In genomic region chr4:150418757-150419410, GRCh38 we compare ENCODE assay signal across 25 cellular contexts.
DNase-seq lines count a peak whose midpoint lies in the region; ATAC-seq, FAIRE-seq and TF ChIP-seq lines count a peak whose summit lies in the region.
"Had no signal": no experiment of that assay in that cellular context is flagged by ENCODE, and none has a peak within 500 bp of the region (broad histone marks: within the 10 kb centered on the region; RNA-seq: fewer than 3 reads in every experiment).

No MANE protein-coding gene starts in this region.

- H3K9me3 Mint-ChIP-seq in neural progenitor cell (no peaks in the 10 kb centered on the region), endodermal cell (no peaks in the 10 kb centered on the region)
- H3K9me3 Mint-ChIP-seq: CD4-positive, CD25-positive, alpha-beta regulatory T cell had no signal

- H3K27me3 ChIP-seq in IMR-90 (ENCODE audit: control insufficient read depth, insufficient read depth, low read length), result no peaks in the 10 kb centered on the region
- no peaks in the 10 kb centered on the region for H3K27me3 ChIP-seq in H1 (replicated peaks in 1 of 4; ENCODE audit: control insufficient read depth in 3 of 4, extremely low read depth in 1 of 4, insufficient read depth in 3 of 4, low read length in 3 of 4)
- H3K27me3 ChIP-seq in neural progenitor cell, result no peaks in the 10 kb centered on the region
- H3K27me3 ChIP-seq in endodermal cell (ENCODE audit: control insufficient read depth, insufficient read depth, low read length, poor library complexity, severe bottlenecking), result no peaks in the 10 kb centered on the region
- no peaks in the 10 kb centered on the region for H3K27me3 ChIP-seq in foreskin keratinocyte
- H3K27me3 ChIP-seq in gastroesophageal sphincter, result no peaks in the 10 kb centered on the region
- H3K27me3 ChIP-seq: BLaER1 had no signal

- H3K36me3 Mint-ChIP-seq in neural progenitor cell, result peaks cover 7% of the 10 kb centered on the region
- H3K36me3 Mint-ChIP-seq in endodermal cell (ENCODE audit: low read depth), result peaks cover 10% of the 10 kb centered on the region

- dilution Hi-C loops in IMR-90 (cut with HindIII; ENCODE audit: low sequenced_read_pairs, unreplicated experiment), result no loop called here

- H4K20me1 ChIP-seq in IMR-90 (ENCODE audit: insufficient read depth, low read length) (no peaks in the 10 kb centered on the region), H1 (replicated peaks in 1 of 2; ENCODE audit: control insufficient read depth in 1 of 2, insufficient read depth in 2 of 2, low read length in 2 of 2) (no peaks in the 10 kb centered on the region), neural progenitor cell (ENCODE audit: low read depth) (no peaks in the 10 kb centered on the region)
- H4K20me1 ChIP-seq: BLaER1 had no signal

- TF ChIP-seq EP300 in A549 (IDR thresholded peaks at IDR 0.05) (no peak), H1 (IDR thresholded peaks at IDR 0.05; ENCODE audit: borderline replicate concordance in 1 of 2, low read depth in 2 of 2, low read length in 2 of 2) (no peak), gastroesophageal sphincter (IDR thresholded peaks at IDR 0.05) (no peak)

- peaks cover 11% of the 10 kb centered on the region for H3F3A ChIP-seq in neural progenitor cell (ENCODE audit: low read depth)

- no peak overlapping the region for H3K9ac ChIP-seq in IMR-90 (ENCODE audit: low read depth, low read length)
- no peak overlapping the region for H3K9ac ChIP-seq in H1 (replicated peaks in 1 of 4; ENCODE audit: extremely low read depth in 1 of 4, low read depth in 3 of 4, low read length in 3 of 4)
- no peak overlapping the region for H3K9ac ChIP-seq in neural progenitor cell
- H3K9ac ChIP-seq in endodermal cell (ENCODE audit: extremely low read depth, low read length, poor library complexity, severe bottlenecking), result no peak overlapping the region
- H3K9ac ChIP-seq: BLaER1 had no signal

- H2BK120ac ChIP-seq in IMR-90 (ENCODE audit: low read depth, low read length) (no peak overlapping the region), H1 (replicated peaks; ENCODE audit: low read depth, low read length) (no peak overlapping the region)

- H2BK12ac ChIP-seq in H1 (ENCODE audit: low read depth, low read length), result no peak overlapping the region

- H3K23ac ChIP-seq in IMR-90 (ENCODE audit: low read depth, low read length), result no peak overlapping the region
- H3K23ac ChIP-seq in H1 (ENCODE audit: insufficient read length), result no peak overlapping the region

- H2BK20ac ChIP-seq in IMR-90 (ENCODE audit: low read depth, low read length), result no peak overlapping the region
- no peak overlapping the region for H2BK20ac ChIP-seq in H1 (ENCODE audit: low read length)

- H3K4ac ChIP-seq in IMR-90 (ENCODE audit: low read depth, low read length) (no peak overlapping the region), H1 (replicated peaks; ENCODE audit: insufficient read length, low read depth, low read length) (no peak overlapping the region)

- H3K4me3 ChIP-seq in A549, result no peak overlapping the region
- no peak overlapping the region for H3K4me3 ChIP-seq in IMR-90 (ENCODE audit: insufficient read depth, low read depth, low read length)
- H3K4me3 ChIP-seq in H1 (ENCODE audit: extremely low read depth in 1 of 4, insufficient read depth in 2 of 4, low read depth in 3 of 4, low read length in 4 of 4), result no peak overlapping the region
- H3K4me3 ChIP-seq in neural progenitor cell, result no peak overlapping the region
- no peak overlapping the region for H3K4me3 ChIP-seq in endodermal cell (ENCODE audit: low read length)
- H3K4me3 ChIP-seq in gastroesophageal sphincter, result no peak overlapping the region
- H3K4me3 ChIP-seq: BLaER1 had no signal

- ATAC-seq in A549 (no peak), IMR-90 (ENCODE audit: low read depth) (no peak), foreskin keratinocyte (no peak), gastroesophageal sphincter (no peak)
- ATAC-seq: SK-N-SH treated with all-trans-retinoic acid at 6 μM for 48 hours had no signal

- H3K9me3 ChIP-seq in A549 (no peaks in the 10 kb centered on the region), IMR-90 (ENCODE audit: control insufficient read depth, insufficient read depth, low read length) (no peaks in the 10 kb centered on the region), H1 (ENCODE audit: insufficient read depth in 2 of 2, low read depth in 1 of 2, low read length in 1 of 2) (no peaks in the 10 kb centered on the region), neural progenitor cell (ENCODE audit: low read depth) (no peaks in the 10 kb centered on the region), endodermal cell (ENCODE audit: control insufficient read depth, low read length) (no peaks in the 10 kb centered on the region), gastroesophageal sphincter (no peaks in the 10 kb centered on the region)
- H3K9me3 ChIP-seq: BLaER1 had no signal

- H3K18ac ChIP-seq in IMR-90 (ENCODE audit: low read depth, low read length) (no peak overlapping the region), H1 (ENCODE audit: extremely low read depth, low read length) (no peak overlapping the region)

- no peak overlapping the region for H3K27ac ChIP-seq in A549
- H3K27ac ChIP-seq in IMR-90 (ENCODE audit: insufficient read depth, low read length), result no peak overlapping the region
- H3K27ac ChIP-seq in H1 (ENCODE audit: low read depth, low read length), result no peak overlapping the region
- H3K27ac ChIP-seq in neural progenitor cell, result no peak overlapping the region
- H3K27ac ChIP-seq in endodermal cell (ENCODE audit: low read depth, low read length), result no peak overlapping the region
- no peak overlapping the region for H3K27ac ChIP-seq in foreskin keratinocyte
- H3K27ac ChIP-seq in gastroesophageal sphincter, result no peak overlapping the region
- H3K27ac ChIP-seq: BLaER1, HL-60 had no signal

- H3K79me2 ChIP-seq in H1 (ENCODE audit: control insufficient read depth in 1 of 2, insufficient read depth in 2 of 2, low read length in 2 of 2) (no peaks in the 10 kb centered on the region), neural progenitor cell (ENCODE audit: low read depth) (no peaks in the 10 kb centered on the region)

- POLR2A ChIA-PET in A549 (lab: Yijun Ruan, JAX) (no interaction called here), IMR-90 (lab: Charles Lee; ENCODE audit: unreplicated experiment) (no interaction called here), H1 (lab: Charles Lee; ENCODE audit: partially characterized antibody) (no interaction called here)

- intact Hi-C loops in IMR-90 (cut with micrococcal nuclease) (no loop called here), cardiac septum (cut with DNase I) (no loop called here)

- CTCF ChIA-PET in A549 (lab: Yijun Ruan, JAX), result interaction anchor here (1.6 kb wide), 1 partner anchor 19 kb away, joined by 3 read pairs; no protein-coding TSS in a partner anchor
- CTCF ChIA-PET in IMR-90 (lab: Yijun Ruan, JAX), result no interaction called here
- CTCF ChIA-PET in H1 (lab: Charles Lee; ENCODE audit: partially characterized antibody), result interaction anchor here (0.7 kb wide), 1 partner anchor 60 kb away, joined by 3 read pairs; no protein-coding TSS in a partner anchor

- in situ Hi-C loops in IMR-90 (cut with MboI; ENCODE audit: low sequenced_read_pairs), result no loop called here

- BruUV-seq in IMR-90 (replicated peaks; lab: Mats Ljungman, UMichigan), result no TSS peak

- no peak for TF ChIP-seq POLR2A in A549 (IDR thresholded peaks at IDR 0.05; ENCODE audit: low read length)
- TF ChIP-seq POLR2A in IMR-90 (IDR thresholded peaks at IDR 0.05; ENCODE audit: low read depth, low read length), result no peak
- no peak for TF ChIP-seq POLR2A in H1 (IDR thresholded peaks at IDR 0.05; ENCODE audit: control extremely low read depth in 1 of 2, low read depth in 2 of 2, low read length in 2 of 2)
- TF ChIP-seq POLR2A in gastroesophageal sphincter (IDR thresholded peaks at IDR 0.05), result no peak

- 81% methylated on average over 4 of the region's 4 CpGs for WGBS in A549 (ENCODE audit: missing lambda C conversion rate)
- WGBS in IMR-90 (ENCODE audit: extremely low coverage in 2 of 2, insufficient read length in 1 of 2), 2 experiments, result no CpG with 5 or more reads among the region's 4 CpGs
- 89% methylated on average over 4 of the region's 4 CpGs; no CpG with 5 or more reads in 1 of the 2 experiments for WGBS in H1 (ENCODE audit: extremely low coverage in 1 of 2, insufficient coverage in 1 of 2, insufficient read length in 1 of 2, insufficient replicate concordance in 2 of 2, low coverage in 1 of 2, low lambda C conversion rate in 2 of 2, missing lambda C conversion rate in 1 of 2), 2 experiments
- 92 to 96% methylated on average over 2 to 4 of the region's 4 CpGs for WGBS in endodermal cell (ENCODE audit: insufficient coverage in 1 of 2, insufficient read length in 1 of 2), 2 experiments
- 87 to 91% methylated on average over 3 to 4 of the region's 4 CpGs for WGBS in gastroesophageal sphincter (ENCODE audit: low coverage in 1 of 2), 2 donors

- H2AFZ ChIP-seq in IMR-90 (replicated peaks; ENCODE audit: low read length, poor library complexity) (no peak overlapping the region), H1 (ENCODE audit: low read length) (no peak overlapping the region), neural progenitor cell (replicated peaks) (no peak overlapping the region)

- TF ChIP-seq CTCF in A549 (IDR thresholded peaks at IDR 0.05) (no peak), IMR-90 (conservative IDR thresholded peaks at IDR 0.05; ENCODE audit: low read depth, low read length) (no peak), H1 (IDR thresholded peaks at IDR 0.05; ENCODE audit: control extremely low read depth in 1 of 3, insufficient read depth in 1 of 3, low read depth in 1 of 3, low read length in 3 of 3) (no peak), neural progenitor cell (IDR thresholded peaks at IDR 0.05) (no peak), endodermal cell (conservative IDR thresholded peaks at IDR 0.05) (no peak), foreskin keratinocyte (conservative IDR thresholded peaks at IDR 0.05) (no peak), gastroesophageal sphincter (IDR thresholded peaks at IDR 0.05) (no peak)

- H3K4me2 ChIP-seq in A549 (no peak overlapping the region), IMR-90 (ENCODE audit: low read depth, low read length) (no peak overlapping the region), H1 (ENCODE audit: insufficient read depth in 1 of 2, low read depth in 2 of 2, low read length in 2 of 2) (no peak overlapping the region), neural progenitor cell (no peak overlapping the region)
- H3K4me2 ChIP-seq: BLaER1 had no signal

- peaks cover 8% of the 10 kb centered on the region for H3K4me1 Mint-ChIP-seq in neural progenitor cell
- H3K4me1 Mint-ChIP-seq in endodermal cell, result no peaks in the 10 kb centered on the region

- FAIRE-seq in A549 (lab: Jason Lieb, UNC) (no peak), H1 (lab: Jason Lieb, UNC) (no peak)
- FAIRE-seq: RCC 7860 had no signal

- H2BK5ac ChIP-seq in IMR-90 (ENCODE audit: low read depth, low read length, poor library complexity, severe bottlenecking) (no peak overlapping the region), H1 (ENCODE audit: low read depth, low read length) (no peak overlapping the region)

- no peak overlapping the region for H2BK15ac ChIP-seq in IMR-90 (ENCODE audit: low read depth, low read length)
- no peak overlapping the region for H2BK15ac ChIP-seq in H1 (ENCODE audit: low read length)

- no peaks in the 10 kb centered on the region for H3K9me1 ChIP-seq in IMR-90 (ENCODE audit: insufficient read depth, low read length)

- no peak overlapping the region for H4K91ac ChIP-seq in IMR-90 (ENCODE audit: insufficient read depth, low read depth, low read length)
- H4K91ac ChIP-seq in H1 (replicated peaks; ENCODE audit: insufficient read length, low read length), result no peak overlapping the region

- no peak overlapping the region for H2AK5ac ChIP-seq in IMR-90 (ENCODE audit: low read depth, low read length)
- no peak overlapping the region for H2AK5ac ChIP-seq in H1 (ENCODE audit: low read depth, low read length)

- H3K56ac ChIP-seq in IMR-90 (ENCODE audit: extremely low read depth, insufficient read depth, low read length), result no peak overlapping the region
- no peak overlapping the region for H3K56ac ChIP-seq in H1 (replicated peaks; ENCODE audit: insufficient read length, low read depth, low read length)

- H4K8ac ChIP-seq in IMR-90 (ENCODE audit: low read depth in 2 of 2, low read length in 2 of 2) (no peak overlapping the region), H1 (ENCODE audit: extremely low read depth, insufficient read depth, low read length) (no peak overlapping the region)

- H3K27me3 Mint-ChIP-seq in neural progenitor cell (ENCODE audit: insufficient read depth, low read depth), result peaks cover 2% of the 10 kb centered on the region
- no peaks in the 10 kb centered on the region for H3K27me3 Mint-ChIP-seq in endodermal cell (ENCODE audit: insufficient read depth)
- H3K27me3 Mint-ChIP-seq: CD4-positive, CD25-positive, alpha-beta regulatory T cell had no signal

- H3K14ac ChIP-seq in IMR-90 (replicated peaks; ENCODE audit: low read depth, low read length) (no peak overlapping the region), H1 (ENCODE audit: insufficient read length) (no peak overlapping the region)

- H4K5ac ChIP-seq in IMR-90 (ENCODE audit: low read depth, low read length), result no peak overlapping the region
- no peak overlapping the region for H4K5ac ChIP-seq in H1 (ENCODE audit: insufficient read length, low read depth, low read length)

- no peaks in the 10 kb centered on the region for H3K23me2 ChIP-seq in H1 (ENCODE audit: low read depth, low read length)

- no peak for TF ChIP-seq RAD21 in A549 (conservative IDR thresholded peaks at IDR 0.05 in 1 of 2, IDR thresholded peaks at IDR 0.05 in 1 of 2)
- TF ChIP-seq RAD21 in IMR-90 (IDR thresholded peaks at IDR 0.05; ENCODE audit: low read length), result no peak
- TF ChIP-seq RAD21 in H1 (IDR thresholded peaks at IDR 0.05 in 1 of 2, conservative IDR thresholded peaks at IDR 0.05 in 1 of 2; ENCODE audit: low read depth in 2 of 2, low read length in 2 of 2), result no peak

- DNase-seq in A549 (ENCODE audit: low read depth in 1 of 2, low spot score in 1 of 2) (no peak), IMR-90 (no peak), H1 (ENCODE audit: low read depth in 1 of 2, low spot score in 2 of 2) (no peak), neural progenitor cell (ENCODE audit: low spot score) (peak; percentile 6), endodermal cell (no peak), foreskin keratinocyte (no peak), cardiac septum (ENCODE audit: low spot score) (no peak)
- DNase-seq: 8988T; CD4-positive, CD25-positive, alpha-beta regulatory T cell; DMS53; GOT3; HCEC 1CT; Kasumi-1; NCI-H1092 treated with DMSO at 0.1 percent for 48 hours; NCI-H1436; NCI-H187; NCI-H2171 treated with DMSO at 0.1 percent for 48 hours; NCI-H345; NCI-H510A treated with DMSO at 0.1 percent for 48 hours; SIG-M5 had no signal

- H3K79me1 ChIP-seq in IMR-90 (ENCODE audit: low read depth in 1 of 2, low read length in 2 of 2), result no peaks in the 10 kb centered on the region
- no peaks in the 10 kb centered on the region for H3K79me1 ChIP-seq in H1 (ENCODE audit: low read depth, low read length)

- peaks cover 6% of the 10 kb centered on the region; the same call in 1 of the 3 replicates for H3K4me1 ChIP-seq in A549
- no peaks in the 10 kb centered on the region for H3K4me1 ChIP-seq in IMR-90 (ENCODE audit: control insufficient read depth, insufficient read depth, low read length)
- no peaks in the 10 kb centered on the region for H3K4me1 ChIP-seq in H1 (replicated peaks in 1 of 4; ENCODE audit: control insufficient read depth in 3 of 4, insufficient read depth in 4 of 4, low read length in 3 of 4)
- H3K4me1 ChIP-seq in neural progenitor cell, result no peaks in the 10 kb centered on the region
- H3K4me1 ChIP-seq in endodermal cell (ENCODE audit: control insufficient read depth, insufficient read depth, low read length), result no peaks in the 10 kb centered on the region
- H3K4me1 ChIP-seq in foreskin keratinocyte, result no peaks in the 10 kb centered on the region
- no peaks in the 10 kb centered on the region for H3K4me1 ChIP-seq in gastroesophageal sphincter
- H3K4me1 ChIP-seq: BLaER1 had no signal

- H3K4me3 Mint-ChIP-seq in neural progenitor cell (no peak overlapping the region), endodermal cell (no peak overlapping the region)
- H3K4me3 Mint-ChIP-seq: CD4-positive, CD25-positive, alpha-beta regulatory T cell had no signal

- no peaks in the 10 kb centered on the region for H3K36me3 ChIP-seq in IMR-90 (ENCODE audit: control insufficient read depth, insufficient read depth, low read length)
- peaks cover 0 to 4% (median 0%) of the 10 kb centered on the region in 4 experiments; a peak in 1 of 8 replicates for H3K36me3 ChIP-seq in H1 (ENCODE audit: control insufficient read depth in 2 of 4, insufficient read depth in 4 of 4, low read length in 3 of 4)
- peaks cover 6% of the 10 kb centered on the region for H3K36me3 ChIP-seq in neural progenitor cell
- H3K36me3 ChIP-seq in endodermal cell (ENCODE audit: control insufficient read depth, insufficient read depth, low read length), result peaks cover 10% of the 10 kb centered on the region
- H3K36me3 ChIP-seq in gastroesophageal sphincter, result peaks cover 0 to 10% of the 10 kb centered on the region in 2 donors

- H3K27ac Mint-ChIP-seq in neural progenitor cell (no peak overlapping the region), endodermal cell (no peak overlapping the region)
- H3K27ac Mint-ChIP-seq: CD4-positive, CD25-positive, alpha-beta regulatory T cell had no signal

- H2AK9ac ChIP-seq in IMR-90 (replicated peaks; ENCODE audit: low read depth, low read length, poor library complexity), result no peak overlapping the region

Comparison
In these comparisons a context has a peak if more than half of its experiments do, and no peak if none do; other contexts are left out.
1. Of the 18 proteins assayed by ChIP-seq in both H1 and A549: peak only in H1: none; only in A549: none; in both: MAFK; in neither: 17.